Comparison of ENCODE assay signal across 31 cellular contexts in the genomic region with DNA sequence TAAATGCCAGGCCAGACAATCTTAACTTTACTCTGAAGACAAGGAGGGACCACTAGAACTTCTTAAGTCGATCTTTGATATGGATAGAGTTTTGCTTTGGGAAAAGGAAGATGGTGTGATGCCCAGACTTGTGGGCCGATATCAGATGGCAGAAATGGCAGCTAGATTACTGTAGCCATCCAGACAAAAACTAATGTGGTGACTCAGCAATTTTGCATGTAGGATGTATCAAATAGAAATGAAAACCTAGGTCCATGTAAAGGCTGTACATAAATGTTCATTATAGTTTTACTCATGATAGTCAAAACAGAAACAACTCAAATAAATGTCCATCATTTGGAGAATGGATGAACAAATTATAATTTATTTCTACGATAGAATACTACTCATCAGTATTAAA.
"Had no signal": no experiment of that assay in that cellular context is flagged by ENCODE, and none has a peak within 500 bp of the region (broad histone marks: within the 10 kb centered on the region; RNA-seq: fewer than 3 reads in every experiment).

No MANE protein-coding gene starts in this region.

- H3K27ac ChIP-seq: ovary, parathyroid adenoma, psoas muscle, skin epidermis, spleen, suprapubic skin, tibial artery, transverse colon, upper lobe of right lung had no signal

- H3K27ac Mint-ChIP-seq: naive thymus-derived CD8-positive, alpha-beta T cell; natural killer cell treated with Interleukin-12 subunit alpha and Interleukin-12 subunit beta and Interleukin-15 and Interleukin-18, amount 100 ng/mL, for 72 hours; nephron progenitor cell; progenitor cell of endocrine pancreas; stimulated activated memory B cell treated with anti-CD40 and anti-IgM and Interleukin-4, amounts not matched to agents 10 μg/mL and 1 μg/mL and 100 μg/mL, for 72 hours; stimulated activated naive CD8-positive, alpha-beta T cell treated with anti-CD3 and anti-CD28 coated beads, Interleukin-15, amount 100 ng/mL, for 72 hours; type B pancreatic cell had no signal

- H3K4me3 Mint-ChIP-seq: naive thymus-derived CD8-positive, alpha-beta T cell; natural killer cell treated with Interleukin-12 subunit alpha and Interleukin-12 subunit beta and Interleukin-15 and Interleukin-18, amount 100 ng/mL, for 72 hours; nephron progenitor cell; neural crest cell; stimulated activated memory B cell treated with anti-CD40 and anti-IgM and Interleukin-4, amounts not matched to agents 10 μg/mL and 1 μg/mL and 100 μg/mL, for 72 hours; stimulated activated naive CD8-positive, alpha-beta T cell treated with anti-CD3 and anti-CD28 coated beads, Interleukin-15, amount 100 ng/mL, for 72 hours; type B pancreatic cell had no signal

- H3K4me1 ChIP-seq: parathyroid adenoma, psoas muscle, spleen, upper lobe of right lung had no signal

- H3K79me2 ChIP-seq: parathyroid adenoma had no signal

- H3K9ac ChIP-seq: parathyroid adenoma had no signal

- ATAC-seq: naive thymus-derived CD8-positive, alpha-beta T cell; natural killer cell treated with Interleukin-12 subunit alpha and Interleukin-12 subunit beta and Interleukin-15 and Interleukin-18, amount 100 ng/mL, for 72 hours; psoas muscle; stimulated activated memory B cell treated with anti-CD40 and anti-IgM and Interleukin-4, amounts not matched to agents 10 μg/mL and 1 μg/mL and 100 μg/mL, for 72 hours; stimulated activated naive CD8-positive, alpha-beta T cell treated with anti-CD3 and anti-CD28 coated beads, Interleukin-15, amount 100 ng/mL, for 72 hours; stimulated activated naive CD8-positive, alpha-beta T cell treated with anti-CD3 and anti-CD28 coated beads, Interleukin-15, Interleukin-2, amounts not matched to agents 100 U/mL and 50 U/mL, for 24 hours; upper lobe of right lung had no signal

- H3K36me3 Mint-ChIP-seq: natural killer cell treated with Interleukin-12 subunit alpha and Interleukin-12 subunit beta and Interleukin-15 and Interleukin-18, amount 100 ng/mL, for 72 hours; stimulated activated memory B cell treated with anti-CD40 and anti-IgM and Interleukin-4, amounts not matched to agents 10 μg/mL and 1 μg/mL and 100 μg/mL, for 72 hours had no signal

- H2AFZ ChIP-seq: parathyroid adenoma had no signal

- H3K9me3 ChIP-seq: ovary, psoas muscle, suprapubic skin, testis, tibial artery, transverse colon, upper lobe of right lung had no signal

- H3K36me3 ChIP-seq: ovary, spleen, suprapubic skin, tibial artery, transverse colon, upper lobe of right lung had no signal

- H3K27me3 ChIP-seq: ovary, spleen, suprapubic skin, testis, tibial artery, transverse colon, upper lobe of right lung had no signal

- H3K4me3 ChIP-seq: ovary, psoas muscle, skin epidermis, smooth muscle cell, spleen, suprapubic skin, testis, tibial artery, transverse colon, upper lobe of right lung had no signal

- H3K4me1 Mint-ChIP-seq: stimulated activated memory B cell treated with anti-CD40 and anti-IgM and Interleukin-4, amounts not matched to agents 10 μg/mL and 1 μg/mL and 100 μg/mL, for 72 hours; stimulated activated naive CD8-positive, alpha-beta T cell treated with anti-CD3 and anti-CD28 coated beads, Interleukin-15, amount 100 ng/mL, for 72 hours had no signal

- H3K4me2 ChIP-seq: smooth muscle cell had no signal

- H3K27me3 Mint-ChIP-seq: progenitor cell of endocrine pancreas, type B pancreatic cell had no signal

- DNase-seq: naive B cell; naive thymus-derived CD8-positive, alpha-beta T cell; nephron progenitor cell; occipital lobe; ovary; posterior cingulate gyrus; psoas muscle; right cardiac atrium; spleen; stimulated activated CD4-positive, alpha-beta T cell treated with anti-CD3 and anti-CD28 coated beads, Interleukin-12 subunit alpha, Interleukin-12 subunit beta, amount 100 ng/mL, for 4 hours; stimulated activated CD4-positive, alpha-beta T cell treated with anti-CD3 and anti-CD28 coated beads, Interleukin-1b, Interleukin-23, amount 100 ng/mL, for 48 hours; stimulated activated CD4-positive, alpha-beta T cell treated with anti-CD3 and anti-CD28 coated beads, Interleukin-4, amount 100 ng/mL, for 1 hour; stimulated activated CD4-positive, alpha-beta T cell treated with anti-CD3 and anti-CD28 coated beads, Interleukin-4, amount 100 ng/mL, for 4 hours; stimulated activated CD8-positive, alpha-beta memory T cell treated with anti-CD3 and anti-CD28 coated beads, Interleukin-4, amount 100 ng/mL, for 48 hours; stimulated activated naive CD4-positive, alpha-beta T cell; stimulated activated naive CD8-positive, alpha-beta T cell treated with anti-CD3 and anti-CD28 coated beads, Interleukin-15, amount 100 ng/mL, for 72 hours; stimulated activated naive CD8-positive, alpha-beta T cell treated with anti-CD3 and anti-CD28 coated beads, Interleukin-15, Interleukin-2, amounts not matched to agents 100 U/mL and 50 U/mL, for 24 hours; substantia nigra; testis; tibial artery; transverse colon; upper lobe of right lung had no signal

- H3K9me3 Mint-ChIP-seq: natural killer cell treated with Interleukin-12 subunit alpha and Interleukin-12 subunit beta and Interleukin-15 and Interleukin-18, amount 100 ng/mL, for 72 hours had no signal
